12 cellular contexts compared by ENCODE assay signal in genomic region chr9:70574222-70574837, GRCh38.
A peak's percentile ranks its signal among the peaks of the same experiment; 100 is the strongest.
DNase-seq lines count a peak whose midpoint lies in the region; ATAC-seq and TF ChIP-seq lines count a peak whose summit lies in the region.
"Had no signal": no experiment of that assay in that cellular context is flagged by ENCODE, and none has a peak within 500 bp of the region (broad histone marks: within the 10 kb centered on the region; RNA-seq: fewer than 3 reads in every experiment).

No MANE protein-coding gene starts in this region.

- in situ Hi-C loops in astrocyte of the cerebellum (cut with HindIII; ENCODE audit: low sequenced_read_pairs) = no loop called here

- H3K4me3 Mint-ChIP-seq in GM23338 = no peak overlapping the region
- no peak overlapping the region for H3K4me3 Mint-ChIP-seq in stimulated activated effector memory CD8-positive, alpha-beta T cell treated with anti-CD3 and anti-CD28 coated beads, Interleukin-12 subunit alpha, Interleukin-12 subunit beta, amount 100 ng/mL, for 72 hours
- H3K4me3 Mint-ChIP-seq: CD4-positive, alpha-beta T cell had no signal

- no peaks in the 10 kb centered on the region for H3K79me2 ChIP-seq in GM23338 (replicated peaks; ENCODE audit: insufficient read depth)

- no peaks in the 10 kb centered on the region for H4K20me1 ChIP-seq in GM23338 (replicated peaks; ENCODE audit: insufficient read depth)

- H3K27ac Mint-ChIP-seq in GM23338 = no peak overlapping the region
- no peak overlapping the region for H3K27ac Mint-ChIP-seq in stimulated activated effector memory CD8-positive, alpha-beta T cell treated with anti-CD3 and anti-CD28 coated beads, Interleukin-12 subunit alpha, Interleukin-12 subunit beta, amount 100 ng/mL, for 72 hours
- H3K27ac Mint-ChIP-seq: CD4-positive, alpha-beta T cell had no signal

- ATAC-seq in GM23338 (peak; percentile 94), psoas muscle (peak; percentile 61 to 81 (median 72))
- no peak for ATAC-seq in stimulated activated effector memory CD8-positive, alpha-beta T cell treated with anti-CD3 and anti-CD28 coated beads, Interleukin-12 subunit alpha, Interleukin-12 subunit beta, amount 100 ng/mL, for 72 hours
- ATAC-seq: left colon had no signal

- H3K9me2 ChIP-seq in GM23338 (ENCODE audit: insufficient read depth) = no peaks in the 10 kb centered on the region; the same call in 1 of the 2 replicates

- H3K4me2 ChIP-seq in GM23338 = no peak overlapping the region

- 23 to 55% (median 36%) methylated on average over 2 of the region's 2 CpGs for WGBS in psoas muscle, 3 donors

- DNase-seq in GM23338 (ENCODE audit: low spot score) (peak; percentile 37), astrocyte of the cerebellum (ENCODE audit: low read depth) (peak; percentile 29), left ventricle myocardium inferior (no peak), psoas muscle (peak; percentile 48 to 64), COR-L47 (lab: John Stamatoyannopoulos, UW) (no peak), NCI-H128 (lab: John Stamatoyannopoulos, UW; ENCODE audit: unreplicated experiment) (no peak)
- no peak for DNase-seq in effector memory CD4-positive, alpha-beta T cell
- DNase-seq in stimulated activated effector memory CD8-positive, alpha-beta T cell treated with anti-CD3 and anti-CD28 coated beads, Interleukin-12 subunit alpha, Interleukin-12 subunit beta, amount 100 ng/mL, for 72 hours (ENCODE audit: low spot score in 2 of 2) = no peak
- DNase-seq: activated CD8-positive, alpha-beta memory T cell treated with anti-CD3 and anti-CD28 coated beads for 24 hours; CD4-positive, alpha-beta T cell; left colon; NCI-H187 had no signal

- H3K27ac ChIP-seq in GM23338 (ENCODE audit: low read depth) (no peak overlapping the region), left ventricle myocardium inferior (replicated peaks) (peak overlapping the region; percentile 74), psoas muscle (no peak overlapping the region)
- H3K27ac ChIP-seq in effector memory CD4-positive, alpha-beta T cell (ENCODE audit: insufficient read depth, low read length, poor library complexity, severe bottlenecking) = no peak overlapping the region

- no peaks in the 10 kb centered on the region for H3K36me3 Mint-ChIP-seq in GM23338 (ENCODE audit: low read depth)
- H3K36me3 Mint-ChIP-seq in stimulated activated effector memory CD8-positive, alpha-beta T cell treated with anti-CD3 and anti-CD28 coated beads, Interleukin-12 subunit alpha, Interleukin-12 subunit beta, amount 100 ng/mL, for 72 hours = no peaks in the 10 kb centered on the region

- H2AFZ ChIP-seq in GM23338 = peak overlapping the region; percentile 6; the same call in 1 of the 2 replicates

- H3K27me3 ChIP-seq in GM23338 (ENCODE audit: insufficient read depth) (no peaks in the 10 kb centered on the region), left ventricle myocardium inferior (ENCODE audit: low read depth) (no peaks in the 10 kb centered on the region), psoas muscle (ENCODE audit: insufficient read depth in 3 of 3, low read length in 2 of 3) (no peaks in the 10 kb centered on the region)
- H3K27me3 ChIP-seq in effector memory CD4-positive, alpha-beta T cell (replicated peaks; ENCODE audit: control insufficient read depth, insufficient read depth, low read length, poor library complexity, severe bottlenecking) = no peaks in the 10 kb centered on the region

- no peaks in the 10 kb centered on the region for H3K9me3 Mint-ChIP-seq in GM23338
- no peaks in the 10 kb centered on the region for H3K9me3 Mint-ChIP-seq in stimulated activated effector memory CD8-positive, alpha-beta T cell treated with anti-CD3 and anti-CD28 coated beads, Interleukin-12 subunit alpha, Interleukin-12 subunit beta, amount 100 ng/mL, for 72 hours
- H3K9me3 Mint-ChIP-seq: CD4-positive, alpha-beta T cell had no signal

- TF ChIP-seq CTCF in GM23338 (conservative IDR thresholded peaks at IDR 0.05; ENCODE audit: low read depth in 2 of 2) (no peak), astrocyte of the cerebellum (IDR thresholded peaks at IDR 0.05; ENCODE audit: low read depth, low read length, missing control alignments) (no peak), left ventricle myocardium inferior (IDR thresholded peaks at IDR 0.05; ENCODE audit: borderline replicate concordance) (no peak), psoas muscle (IDR thresholded peaks at IDR 0.05) (no peak)

- no peaks in the 10 kb centered on the region for H3F3A ChIP-seq in GM23338 (replicated peaks; ENCODE audit: low read depth)

- H3K9me3 ChIP-seq in left ventricle myocardium inferior (replicated peaks) (no peaks in the 10 kb centered on the region), psoas muscle (no peaks in the 10 kb centered on the region)
- H3K9me3 ChIP-seq in effector memory CD4-positive, alpha-beta T cell (ENCODE audit: control insufficient read depth, low read length) = no peaks in the 10 kb centered on the region

- H3K36me3 ChIP-seq in GM23338 (ENCODE audit: insufficient read depth) (no peaks in the 10 kb centered on the region), left ventricle myocardium inferior (no peaks in the 10 kb centered on the region), psoas muscle (ENCODE audit: insufficient read depth in 1 of 2, low read depth in 1 of 2) (no peaks in the 10 kb centered on the region)
- H3K36me3 ChIP-seq in effector memory CD4-positive, alpha-beta T cell (ENCODE audit: control insufficient read depth, insufficient read depth, low read length) = no peaks in the 10 kb centered on the region

- H3K4me1 ChIP-seq in GM23338 (ENCODE audit: insufficient read depth) (0 out of 2 replicates have a peak, but pooled peaks cover 4% of the 10 kb centered on the region), left ventricle myocardium inferior (peaks cover 34% of the 10 kb centered on the region), psoas muscle (peaks cover 7% of the 10 kb centered on the region)
- no peaks in the 10 kb centered on the region for H3K4me1 ChIP-seq in effector memory CD4-positive, alpha-beta T cell (ENCODE audit: control insufficient read depth, insufficient read depth, low read length, poor library complexity, severe bottlenecking)

- peaks cover 8% of the 10 kb centered on the region for H3K27me3 Mint-ChIP-seq in GM23338 (ENCODE audit: insufficient read depth, low read depth, poor library complexity)
- H3K27me3 Mint-ChIP-seq: CD4-positive, alpha-beta T cell had no signal

- H3K4me1 Mint-ChIP-seq in GM23338 = peaks cover 11% of the 10 kb centered on the region
- H3K4me1 Mint-ChIP-seq in stimulated activated effector memory CD8-positive, alpha-beta T cell treated with anti-CD3 and anti-CD28 coated beads, Interleukin-12 subunit alpha, Interleukin-12 subunit beta, amount 100 ng/mL, for 72 hours = no peaks in the 10 kb centered on the region

- no peak overlapping the region for H3K4me3 ChIP-seq in GM23338
- H3K4me3 ChIP-seq in astrocyte of the cerebellum (ENCODE audit: low read depth, low read length) = no peak overlapping the region
- H3K4me3 ChIP-seq in left ventricle myocardium inferior = no peak overlapping the region
- no peak overlapping the region for H3K4me3 ChIP-seq in psoas muscle
- no peak overlapping the region for H3K4me3 ChIP-seq in effector memory CD4-positive, alpha-beta T cell (ENCODE audit: insufficient read depth, low read depth, low read length, poor library complexity, severe bottlenecking)

- intact Hi-C loops in left ventricle myocardium inferior (cut with micrococcal nuclease) (no loop called here), psoas muscle (cut with DNase I) (no loop called here)

TF ChIP-seq in GM23338, 12 proteins besides CTCF, POLR2A, EP300 and RAD21 (continues in another document):
- no peak for TF ChIP-seq NANOG (IDR thresholded peaks at IDR 0.05; ENCODE audit: borderline replicate concordance)

Comparison
In these comparisons a context has a peak if more than half of its experiments do, and no peak if none do; other contexts are left out.
1. DNase-seq: peak in GM23338 (single experiment), astrocyte of the cerebellum (single experiment) and psoas muscle (2 of 2); none in left ventricle myocardium inferior (single experiment), COR-L47 (single experiment), NCI-H128 (single experiment), effector memory CD4-positive, alpha-beta T cell (0 of 3) and stimulated activated effector memory CD8-positive, alpha-beta T cell treated with anti-CD3 and anti-CD28 coated beads, Interleukin-12 subunit alpha, Interleukin-12 subunit beta, amount 100 ng/mL, for 72 hours (0 of 2).